1 cellular context compared by ENCODE assay signal in genomic region chr3:50676031-50676705, GRCh38.
TF ChIP-seq lines count a peak whose summit lies in the region.

No MANE protein-coding gene starts in this region.

TF ChIP-seq in SK-N-SH treated with all-trans-retinoic acid at 6 μM for 48 hours, 23 proteins besides CTCF, POLR2A, EP300 and RAD21 (continued from another document):
- TF ChIP-seq, protein P1, sequence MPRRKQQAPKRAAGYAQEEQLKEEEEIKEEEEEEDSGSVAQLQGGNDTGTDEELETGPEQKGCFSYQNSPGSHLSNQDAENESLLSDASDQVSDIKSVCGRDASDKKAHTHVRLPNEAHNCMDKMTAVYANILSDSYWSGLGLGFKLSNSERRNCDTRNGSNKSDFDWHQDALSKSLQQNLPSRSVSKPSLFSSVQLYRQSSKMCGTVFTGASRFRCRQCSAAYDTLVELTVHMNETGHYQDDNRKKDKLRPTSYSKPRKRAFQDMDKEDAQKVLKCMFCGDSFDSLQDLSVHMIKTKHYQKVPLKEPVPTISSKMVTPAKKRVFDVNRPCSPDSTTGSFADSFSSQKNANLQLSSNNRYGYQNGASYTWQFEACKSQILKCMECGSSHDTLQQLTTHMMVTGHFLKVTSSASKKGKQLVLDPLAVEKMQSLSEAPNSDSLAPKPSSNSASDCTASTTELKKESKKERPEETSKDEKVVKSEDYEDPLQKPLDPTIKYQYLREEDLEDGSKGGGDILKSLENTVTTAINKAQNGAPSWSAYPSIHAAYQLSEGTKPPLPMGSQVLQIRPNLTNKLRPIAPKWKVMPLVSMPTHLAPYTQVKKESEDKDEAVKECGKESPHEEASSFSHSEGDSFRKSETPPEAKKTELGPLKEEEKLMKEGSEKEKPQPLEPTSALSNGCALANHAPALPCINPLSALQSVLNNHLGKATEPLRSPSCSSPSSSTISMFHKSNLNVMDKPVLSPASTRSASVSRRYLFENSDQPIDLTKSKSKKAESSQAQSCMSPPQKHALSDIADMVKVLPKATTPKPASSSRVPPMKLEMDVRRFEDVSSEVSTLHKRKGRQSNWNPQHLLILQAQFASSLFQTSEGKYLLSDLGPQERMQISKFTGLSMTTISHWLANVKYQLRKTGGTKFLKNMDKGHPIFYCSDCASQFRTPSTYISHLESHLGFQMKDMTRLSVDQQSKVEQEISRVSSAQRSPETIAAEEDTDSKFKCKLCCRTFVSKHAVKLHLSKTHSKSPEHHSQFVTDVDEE (CRISPR knock-in tag; IDR thresholded peaks at IDR 0.05) = no peak
- TF ChIP-seq ZNF565 (CRISPR knock-in tag; conservative IDR thresholded peaks at IDR 0.05; ENCODE audit: low read depth) (no peak), CSRNP3 (CRISPR knock-in tag; IDR thresholded peaks at IDR 0.05) (no peak), ZFP30 (CRISPR knock-in tag; IDR thresholded peaks at IDR 0.05) (no peak), TCF4 (CRISPR knock-in tag; IDR thresholded peaks at IDR 0.05; ENCODE audit: borderline replicate concordance) (no peak), SNAI2 (CRISPR knock-in tag; IDR thresholded peaks at IDR 0.05) (no peak), PPARA (CRISPR knock-in tag; IDR thresholded peaks at IDR 0.05; ENCODE audit: borderline replicate concordance) (no peak)
TF ChIP-seq in SK-N-SH treated with all-trans-retinoic acid at 6 μM for 48 hours: peak in this region for 0.
